ENCODE assay signal across 1 cellular context in genomic region chr4:102431608-102431961, GRCh38.
TF ChIP-seq lines count a peak whose summit lies in the region.

No MANE protein-coding gene starts in this region.

TF ChIP-seq in WTC11, 78 proteins besides CTCF, POLR2A, EP300 and RAD21 (continued from another document):
- no peak for TF ChIP-seq ZNF138 (CRISPR knock-in tag; conservative IDR thresholded peaks at IDR 0.05)
- TF ChIP-seq CREB1 (CRISPR knock-in tag; IDR thresholded peaks at IDR 0.05) = no peak
- TF ChIP-seq ZNF232 (CRISPR knock-in tag; IDR thresholded peaks at IDR 0.05) = no peak
- no peak for TF ChIP-seq ZNF512 (CRISPR knock-in tag; IDR thresholded peaks at IDR 0.05; ENCODE audit: borderline replicate concordance)
- TF ChIP-seq SOX15 (CRISPR knock-in tag; IDR thresholded peaks at IDR 0.05) = no peak
- TF ChIP-seq NR2C2 (CRISPR knock-in tag; IDR thresholded peaks at IDR 0.05) = no peak
- TF ChIP-seq ETV6 (CRISPR knock-in tag; IDR thresholded peaks at IDR 0.05) = no peak
- TF ChIP-seq, protein P1, sequence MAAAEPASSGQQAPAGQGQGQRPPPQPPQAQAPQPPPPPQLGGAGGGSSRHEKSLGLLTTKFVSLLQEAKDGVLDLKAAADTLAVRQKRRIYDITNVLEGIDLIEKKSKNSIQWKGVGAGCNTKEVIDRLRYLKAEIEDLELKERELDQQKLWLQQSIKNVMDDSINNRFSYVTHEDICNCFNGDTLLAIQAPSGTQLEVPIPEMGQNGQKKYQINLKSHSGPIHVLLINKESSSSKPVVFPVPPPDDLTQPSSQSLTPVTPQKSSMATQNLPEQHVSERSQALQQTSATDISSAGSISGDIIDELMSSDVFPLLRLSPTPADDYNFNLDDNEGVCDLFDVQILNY (CRISPR knock-in tag; IDR thresholded peaks at IDR 0.05) = no peak
